8 cellular contexts compared by ENCODE assay signal in the genomic region with DNA sequence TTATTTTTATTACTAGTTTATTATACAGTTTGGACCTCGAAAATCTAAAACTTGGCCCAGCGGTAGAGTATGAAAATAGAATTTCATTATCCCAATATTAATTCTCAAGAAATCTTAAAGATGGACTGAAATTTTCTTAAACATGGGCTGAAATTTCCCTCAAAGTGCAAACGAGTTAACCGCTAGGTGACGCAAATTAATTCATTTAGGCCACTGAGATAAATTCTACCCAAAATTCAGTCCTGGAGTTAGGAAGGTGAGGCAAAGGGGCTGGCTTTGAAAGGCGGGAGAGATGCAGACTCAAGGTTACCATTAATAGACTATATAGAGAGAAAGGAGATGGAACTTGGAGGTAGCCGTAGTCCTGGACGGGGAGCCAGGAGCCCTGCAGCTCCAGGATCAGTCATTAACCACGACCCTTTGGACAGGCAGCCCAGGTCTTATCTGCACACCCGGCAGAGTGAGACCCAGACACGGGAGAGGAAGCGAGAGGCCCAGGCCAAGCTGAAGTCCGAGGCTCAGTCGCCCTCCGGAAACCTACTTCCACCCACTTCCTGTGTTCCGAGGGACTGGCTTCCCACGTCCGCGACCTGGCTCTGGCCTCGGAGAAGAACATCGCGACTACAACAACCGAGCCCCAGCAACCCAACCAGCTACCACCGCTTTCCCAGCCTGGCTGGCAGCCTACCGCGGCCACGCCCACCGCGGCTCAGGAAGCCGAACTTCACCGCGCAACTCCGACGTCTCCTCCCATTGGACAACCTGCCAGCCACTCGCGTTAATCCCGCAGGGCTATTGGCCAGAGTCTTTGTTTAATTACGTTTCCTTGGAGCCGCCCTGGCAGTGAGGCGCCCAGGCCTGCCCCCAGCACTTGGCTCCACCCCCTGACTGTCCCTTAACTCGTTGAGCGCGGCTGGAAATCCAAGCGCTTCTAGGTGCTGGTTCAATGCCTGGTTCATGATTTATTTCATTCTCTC. TPM values are rescaled to one million over a fixed set of nuclear protein-coding genes. Genes with fewer than 3 reads are reported as not detected.
DNase-seq lines count a peak whose midpoint lies in the region; ATAC-seq, FAIRE-seq and TF ChIP-seq lines count a peak whose summit lies in the region.

A gene with protein sequence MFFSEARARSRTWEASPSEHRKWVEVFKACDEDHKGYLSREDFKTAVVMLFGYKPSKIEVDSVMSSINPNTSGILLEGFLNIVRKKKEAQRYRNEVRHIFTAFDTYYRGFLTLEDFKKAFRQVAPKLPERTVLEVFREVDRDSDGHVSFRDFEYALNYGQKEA (minus strand): TSS at position 686 of the 977 bp plus-strand sequence. CDS start 70 bp downstream, at position 616.

- intact Hi-C loops in Right ventricle myocardium superior (cut with DNase I): no loop called here
- intact Hi-C loops in pancreas (cut with DNase I): no loop called here

- H3K27ac ChIP-seq in SU-DHL-6 (ENCODE audit: low read depth, low read length): peak within 1 kb of the TSS; percentile 73
- peak within 1 kb of the TSS; percentile 86 to 92 (median 89) for H3K27ac ChIP-seq in pancreas
- peak within 1 kb of the TSS in 3 of 4 donors; percentile 87 to 97 (median 94) for H3K27ac ChIP-seq in tibial nerve

- H3K4me3 ChIP-seq in SU-DHL-6 (ENCODE audit: insufficient read depth, low read length, poor library complexity, severe bottlenecking): peak within 1 kb of the TSS; percentile 75
- peak within 1 kb of the TSS; percentile 58 to 89 (median 78) for H3K4me3 ChIP-seq in pancreas
- peak within 1 kb of the TSS; percentile 64 to 94 (median 78) for H3K4me3 ChIP-seq in tibial nerve

- peak within 1 kb of the TSS; percentile 93 for H3K27ac Mint-ChIP-seq in activated naive CD8-positive, alpha-beta T cell treated with anti-CD3 and anti-CD28 coated beads, Interleukin-2, amount 50 U/mL, for 24 hours

- peaks cover 39% of the 10 kb centered on the region for H3K4me1 Mint-ChIP-seq in activated naive CD8-positive, alpha-beta T cell treated with anti-CD3 and anti-CD28 coated beads, Interleukin-2, amount 50 U/mL, for 24 hours

- FAIRE-seq in pancreas (lab: Jason Lieb, UNC): peak; percentile 83

- TF ChIP-seq EP300 in tibial nerve (IDR thresholded peaks at IDR 0.05): peak; percentile 61 to 71

- no peaks in the 10 kb centered on the region for H4K20me1 ChIP-seq in SU-DHL-6 (ENCODE audit: low read depth, low read length)

- H3K9me3 ChIP-seq in SU-DHL-6 (ENCODE audit: insufficient read depth, low read length) (peaks cover 15% of the 10 kb centered on the region; the same call in 1 of the 2 replicates), pancreas (no peaks in the 10 kb centered on the region), tibial nerve (no peaks in the 10 kb centered on the region)

- peak; percentile 83 for ATAC-seq in HG02759 (IDR thresholded peaks at IDR 0.05; ENCODE audit: unreplicated experiment)
- ATAC-seq in activated naive CD8-positive, alpha-beta T cell treated with anti-CD3 and anti-CD28 coated beads, Interleukin-2, amount 50 U/mL, for 24 hours: peak; percentile 83
- ATAC-seq in Right ventricle myocardium superior (ENCODE audit: poor library complexity): peak; percentile 94
- peak; percentile 85 to 95 (median 88) for ATAC-seq in pancreas

- H3K9me2 ChIP-seq in SU-DHL-6 (replicated peaks; ENCODE audit: insufficient read depth, low read length): no peaks in the 10 kb centered on the region

- H3K4me3 Mint-ChIP-seq in activated naive CD8-positive, alpha-beta T cell treated with anti-CD3 and anti-CD28 coated beads, Interleukin-2, amount 50 U/mL, for 24 hours: peak within 1 kb of the TSS; percentile 97

- H3K36me3 ChIP-seq in SU-DHL-6 (ENCODE audit: low read length): peaks cover 32% of the 10 kb centered on the region
- no peaks in the 10 kb centered on the region for H3K36me3 ChIP-seq in pancreas
- H3K36me3 ChIP-seq in tibial nerve: peaks cover 0 to 24% (median 0%) of the 10 kb centered on the region in 3 donors

- TF ChIP-seq CTCF in GM12872 (IDR thresholded peaks at IDR 0.05; ENCODE audit: insufficient read depth, low read depth, low read length): 0 out of 3 replicates have a peak, but pooled peaks have one; percentile 18
- peak; percentile 73 for TF ChIP-seq CTCF in SU-DHL-6 (IDR thresholded peaks at IDR 0.05; ENCODE audit: insufficient read depth, low read length, poor library complexity, severe bottlenecking)
- TF ChIP-seq CTCF in pancreas (IDR thresholded peaks at IDR 0.05): no peak
- TF ChIP-seq CTCF in tibial nerve (IDR thresholded peaks at IDR 0.05): peak in 1 of 5 experiments; percentile 41

- H3K79me2 ChIP-seq in SU-DHL-6 (ENCODE audit: insufficient read depth, low read length): peaks cover 27% of the 10 kb centered on the region

- no peak for TF ChIP-seq POLR2A in tibial nerve (IDR thresholded peaks at IDR 0.05)

- H3K36me3 Mint-ChIP-seq in activated naive CD8-positive, alpha-beta T cell treated with anti-CD3 and anti-CD28 coated beads, Interleukin-2, amount 50 U/mL, for 24 hours (ENCODE audit: low read depth): peaks cover 33% of the 10 kb centered on the region

- 0 out of 2 replicates have a peak, but pooled peaks cover 4% of the 10 kb centered on the region for H3F3A ChIP-seq in SU-DHL-6 (ENCODE audit: insufficient read depth)

- no peaks in the 10 kb centered on the region for H3K27me3 ChIP-seq in SU-DHL-6 (ENCODE audit: low read length)
- H3K27me3 ChIP-seq in pancreas: no peaks in the 10 kb centered on the region
- H3K27me3 ChIP-seq in tibial nerve: no peaks in the 10 kb centered on the region

- 1 to 3% methylated on average over 44 of the region's 44 CpGs for WGBS in pancreas, 2 donors
- WGBS in tibial nerve, 2 donors: 2 to 3% methylated on average over 32 to 44 of the region's 44 CpGs

- H3K4me2 ChIP-seq in SU-DHL-6 (ENCODE audit: low read depth, low read length, poor library complexity, severe bottlenecking): peak within 1 kb of the TSS; percentile 89

- H3K27me3 Mint-ChIP-seq in activated naive CD8-positive, alpha-beta T cell treated with anti-CD3 and anti-CD28 coated beads, Interleukin-2, amount 50 U/mL, for 24 hours: peaks cover 2% of the 10 kb centered on the region

- peaks cover 0 to 10% (median 0%) of the 10 kb centered on the region in 3 donors for H3K4me1 ChIP-seq in pancreas
- H3K4me1 ChIP-seq in tibial nerve: peaks cover 0 to 26% (median 11%) of the 10 kb centered on the region in 4 donors

- no peaks in the 10 kb centered on the region for H3K9me3 Mint-ChIP-seq in activated naive CD8-positive, alpha-beta T cell treated with anti-CD3 and anti-CD28 coated beads, Interleukin-2, amount 50 U/mL, for 24 hours

- DNase-seq in NCI-H128 (lab: John Stamatoyannopoulos, UW; ENCODE audit: unreplicated experiment): peak; percentile 100
- peak; percentile 92 for DNase-seq in activated naive CD8-positive, alpha-beta T cell treated with anti-CD3 and anti-CD28 coated beads, Interleukin-2, amount 50 U/mL, for 24 hours
- DNase-seq in Right ventricle myocardium superior: peak; percentile 98
- peak; percentile 91 to 98 (median 98) for DNase-seq in pancreas
- DNase-seq in tibial nerve (ENCODE audit: low spot score in 2 of 2): peak; percentile 92 to 97

- H3K9ac ChIP-seq in SU-DHL-6 (ENCODE audit: low read length): peak within 1 kb of the TSS; percentile 80

- H2AFZ ChIP-seq in SU-DHL-6 (ENCODE audit: low read depth, low read length, severe bottlenecking): peak within 1 kb of the TSS; percentile 96

RNA-seq across cellular contexts. Expression of the gene that starts here (rescaled TPM):
- 3.3 TPM for total RNA-seq in Right ventricle myocardium superior
- 1 to 10 TPM; 1.7 to 5.8 (median 2.6) TPM for total RNA-seq in pancreas
- 1 to 10 TPM; 1.3 to 3.8 TPM for polyA plus RNA-seq in pancreas
- total RNA-seq in tibial nerve: 1 to 10 TPM; 2.2 to 7.8 (median 4.4) TPM

Comparison
In these comparisons a context has a peak if more than half of its experiments do, and no peak if none do; other contexts are left out.
1. Peak in every context shown above with its lines: DNase-seq, ATAC-seq, H3K4me3 ChIP-seq and H3K27ac ChIP-seq.
2. CTCF ChIP-seq: peak in GM12872 (single experiment) and SU-DHL-6 (single experiment); none in pancreas (0 of 4).